In genomic region chr13:26476744-26477129, GRCh38 we compare ENCODE assay signal across 12 cellular contexts.
DNase-seq lines count a peak whose midpoint lies in the region; ATAC-seq and TF ChIP-seq lines count a peak whose summit lies in the region.
"Had no signal": no experiment of that assay in that cellular context is flagged by ENCODE, and none has a peak within 500 bp of the region (broad histone marks: within the 10 kb centered on the region; RNA-seq: fewer than 3 reads in every experiment).

No MANE protein-coding gene starts in this region.

- BruUV-seq in Calu3 (replicated peaks; lab: Mats Ljungman, UMichigan) = no TSS peak

- CTCF ChIA-PET in activated CD4-positive, alpha-beta memory T cell treated with anti-CD3 and anti-CD28 coated beads for 36 hours (lab: Charles Lee) = no interaction called here
- CTCF ChIA-PET in Calu3 (lab: Charles Lee) = no interaction called here

- peaks cover 19% of the 10 kb centered on the region for H3K4me1 Mint-ChIP-seq in osteocyte (ENCODE audit: unreplicated experiment)
- H3K4me1 Mint-ChIP-seq in activated CD4-positive, alpha-beta memory T cell treated with anti-CD3 and anti-CD28 coated beads for 36 hours (ENCODE audit: low read depth) = peaks cover 4% of the 10 kb centered on the region
- peaks cover 14% of the 10 kb centered on the region for H3K4me1 Mint-ChIP-seq in Calu3 (ENCODE audit: low read depth, unreplicated experiment)

- no peaks in the 10 kb centered on the region for H3K27me3 Mint-ChIP-seq in osteocyte (ENCODE audit: unreplicated experiment)
- H3K27me3 Mint-ChIP-seq in activated CD4-positive, alpha-beta memory T cell treated with anti-CD3 and anti-CD28 coated beads for 36 hours = no peaks in the 10 kb centered on the region
- no peaks in the 10 kb centered on the region for H3K27me3 Mint-ChIP-seq in Calu3 (ENCODE audit: unreplicated experiment)

- no peak for ATAC-seq in GM21786 (IDR thresholded peaks at IDR 0.05; ENCODE audit: unreplicated experiment)

- H3K9me3 ChIP-seq in left ventricle myocardium inferior (replicated peaks) = no peaks in the 10 kb centered on the region

- H3K4me3 ChIP-seq in WI38 (ENCODE audit: low read depth, low read length) = peak overlapping the region; percentile 23
- H3K4me3 ChIP-seq in left ventricle myocardium inferior = peak overlapping the region; percentile 48

- H3K4me1 ChIP-seq in left ventricle myocardium inferior = peaks cover 7% of the 10 kb centered on the region

- intact Hi-C loops in left ventricle myocardium inferior (cut with micrococcal nuclease) = no loop called here
- intact Hi-C loops in activated CD4-positive, alpha-beta memory T cell treated with anti-CD3 and anti-CD28 coated beads for 36 hours (cut with micrococcal nuclease) = no loop called here
- intact Hi-C loops in Calu3 (cut with micrococcal nuclease; ENCODE audit: unreplicated experiment) = no loop called here

- TF ChIP-seq CTCF in WI38 (IDR thresholded peaks at IDR 0.05; ENCODE audit: low read depth, low read length) (no peak), left ventricle myocardium inferior (IDR thresholded peaks at IDR 0.05; ENCODE audit: borderline replicate concordance) (no peak), osteocyte (IDR thresholded peaks at IDR 0.05) (no peak), Calu3 (IDR thresholded peaks at IDR 0.05; ENCODE audit: unreplicated experiment) (no peak)

- H3K4me3 Mint-ChIP-seq in osteocyte (ENCODE audit: unreplicated experiment) (peak overlapping the region; percentile 58), Calu3 (ENCODE audit: low read depth, unreplicated experiment) (no peak overlapping the region)
- no peak overlapping the region for H3K4me3 Mint-ChIP-seq in activated CD4-positive, alpha-beta memory T cell treated with anti-CD3 and anti-CD28 coated beads for 36 hours

- POLR2A ChIA-PET in activated CD4-positive, alpha-beta memory T cell treated with anti-CD3 and anti-CD28 coated beads for 36 hours (lab: Charles Lee) = no interaction called here

- H3K9me3 Mint-ChIP-seq in osteocyte (ENCODE audit: unreplicated experiment) (no peaks in the 10 kb centered on the region), Calu3 (ENCODE audit: low read depth, unreplicated experiment) (no peaks in the 10 kb centered on the region)
- no peaks in the 10 kb centered on the region for H3K9me3 Mint-ChIP-seq in activated CD4-positive, alpha-beta memory T cell treated with anti-CD3 and anti-CD28 coated beads for 36 hours
- H3K9me3 Mint-ChIP-seq: activated naive CD4-positive, alpha-beta T cell treated with anti-CD3 and anti-CD28 coated beads, Interleukin-2, amount 50 U/mL, for 72 hours had no signal

- H3K27ac Mint-ChIP-seq in osteocyte (ENCODE audit: unreplicated experiment) = peak overlapping the region; percentile 75
- no peak overlapping the region for H3K27ac Mint-ChIP-seq in activated CD4-positive, alpha-beta memory T cell treated with anti-CD3 and anti-CD28 coated beads for 36 hours
- H3K27ac Mint-ChIP-seq in Calu3 (ENCODE audit: unreplicated experiment) = no peak overlapping the region

- DNase-seq in DMS79 (lab: John Stamatoyannopoulos, UW) (peak; percentile 26), left ventricle myocardium inferior (no peak), osteocyte (ENCODE audit: extremely low spot score, unreplicated experiment) (no peak), Calu3 (no peak), germinal center (ENCODE audit: low spot score) (no peak)
- no peak for DNase-seq in activated CD4-positive, alpha-beta memory T cell treated with anti-CD3 and anti-CD28 coated beads for 36 hours
- DNase-seq: dorsolateral prefrontal cortex, NCI-H446 treated with DMSO at 0.1 percent for 48 hours, SHP77 treated with DMSO at 0.1 percent for 48 hours had no signal

- peak overlapping the region; percentile 79 for H3K27ac ChIP-seq in left ventricle myocardium inferior (replicated peaks)

- H3K36me3 ChIP-seq in left ventricle myocardium inferior = no peaks in the 10 kb centered on the region

- H3K27me3 ChIP-seq in left ventricle myocardium inferior (ENCODE audit: low read depth) = no peaks in the 10 kb centered on the region
- H3K27me3 ChIP-seq: dorsolateral prefrontal cortex had no signal

- no peaks in the 10 kb centered on the region for H3K36me3 Mint-ChIP-seq in osteocyte (ENCODE audit: unreplicated experiment)
- no peaks in the 10 kb centered on the region for H3K36me3 Mint-ChIP-seq in activated CD4-positive, alpha-beta memory T cell treated with anti-CD3 and anti-CD28 coated beads for 36 hours
- H3K36me3 Mint-ChIP-seq in Calu3 (ENCODE audit: insufficient read depth, unreplicated experiment) = no peaks in the 10 kb centered on the region
- H3K36me3 Mint-ChIP-seq: activated naive CD4-positive, alpha-beta T cell treated with anti-CD3 and anti-CD28 coated beads, Interleukin-2, amount 50 U/mL, for 72 hours had no signal
